In the genomic region with DNA sequence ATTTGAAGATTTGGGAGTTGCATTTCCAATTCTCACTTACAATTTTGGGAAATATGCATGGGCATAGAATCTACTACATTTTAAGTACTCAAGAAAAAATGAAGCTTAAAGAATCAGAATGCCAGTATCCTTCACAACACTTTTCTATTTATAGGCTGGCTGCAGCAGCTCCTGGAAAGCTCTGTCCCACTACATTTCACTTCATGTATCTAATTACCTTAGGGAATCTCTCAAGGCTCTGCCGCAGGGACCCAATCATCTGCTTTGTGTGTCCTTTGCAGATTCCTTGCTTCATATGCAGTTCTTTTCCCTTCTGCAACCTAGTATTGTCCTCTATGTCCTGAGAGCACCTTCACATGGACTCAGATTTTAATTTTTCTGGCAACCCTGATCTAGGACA, we compare ENCODE assay signal across 18 cellular contexts.
"Had no signal": no experiment of that assay in that cellular context is flagged by ENCODE, and none has a peak within 500 bp of the region (broad histone marks: within the 10 kb centered on the region; RNA-seq: fewer than 3 reads in every experiment).

No MANE protein-coding gene starts in this region.

- ATAC-seq: HepG2 had no signal

- H3K4me3 ChIP-seq: MG63, SJCRH30 had no signal

- H3K4me1 ChIP-seq: SJCRH30 had no signal

- DNase-seq: IMR-90, Karpas-422, KG1, MG63, NCI-H1092, NCI-H1105 treated with DMSO at 0.1 percent for 48 hours, NCI-H1417 treated with DMSO at 0.1 percent for 48 hours, NCI-H1694 treated with DMSO at 0.1 percent for 48 hours, NCI-H2107, NCI-H226, NCI-H446, NCI-H510A, NCI-H524 treated with DMSO at 0.1 percent for 48 hours, NCI-H774, RPMI8226, SHP77 treated with DMSO at 0.1 percent for 48 hours, SJCRH30 had no signal

- H3K27ac ChIP-seq: SJCRH30 had no signal

- H3K9me3 ChIP-seq: MG63, SJCRH30 had no signal

- H3K36me3 ChIP-seq: MG63, SJCRH30 had no signal

- H3K27me3 ChIP-seq: MG63, SJCRH30 had no signal
